Comparison of ENCODE assay signal across 9 cellular contexts in the genomic region with DNA sequence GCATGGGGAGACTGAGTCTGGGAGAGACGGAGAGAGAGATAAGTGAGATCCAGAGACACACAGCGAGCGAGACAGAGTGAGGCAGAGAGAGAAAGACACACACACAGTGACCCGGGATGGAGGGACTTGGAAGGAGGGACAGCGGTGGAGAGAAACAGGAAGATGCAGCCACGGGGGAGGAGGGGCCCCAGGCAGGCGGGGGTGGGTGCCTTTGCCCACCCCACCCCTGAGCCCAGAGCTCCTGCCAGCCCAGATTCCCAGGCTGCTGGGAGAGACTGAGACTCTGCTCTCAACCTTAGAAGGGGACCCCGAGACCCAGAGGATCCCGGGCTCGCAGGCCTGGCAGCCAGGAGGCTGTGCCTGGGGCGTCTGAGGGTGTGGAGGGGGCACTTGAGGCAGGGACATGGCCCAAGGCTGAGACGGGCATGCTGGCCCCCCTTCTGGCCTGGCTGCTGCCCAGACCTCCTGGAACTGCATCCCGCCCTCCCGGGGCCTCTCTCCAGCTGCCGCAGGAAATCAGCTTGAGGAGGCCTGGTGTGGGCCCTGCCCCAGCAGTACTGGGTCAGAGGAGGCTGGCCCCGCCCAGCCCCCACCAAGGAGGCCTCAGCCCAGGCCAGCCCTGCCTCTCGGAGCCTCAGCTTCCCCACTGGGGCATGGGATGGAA. TPM values are rescaled to one million over a fixed set of nuclear protein-coding genes. Genes with fewer than 3 reads are reported as not detected.
DNase-seq lines count a peak whose midpoint lies in the region; FAIRE-seq and TF ChIP-seq lines count a peak whose summit lies in the region.
"Had no signal": no experiment of that assay in that cellular context is flagged by ENCODE, and none has a peak within 500 bp of the region (broad histone marks: within the 10 kb centered on the region; RNA-seq: fewer than 3 reads in every experiment).

No MANE protein-coding gene starts in this region.

- H3K4me3 ChIP-seq in astrocyte of the spinal cord (ENCODE audit: low read depth, low read length) (no peak overlapping the region), skeletal muscle satellite cell (ENCODE audit: low read length) (peak overlapping the region; percentile 68)

- DNase-seq in H4 (ENCODE audit: low spot score) (peak; percentile 79), astrocyte of the spinal cord (ENCODE audit: low read depth, low spot score) (peak; percentile 79), islet precursor cell (peak; percentile 79), RPMI8226 (no peak), D721Med (ENCODE audit: insufficient read length, low spot score) (no peak), NCI-H2227 (lab: John Stamatoyannopoulos, UW; ENCODE audit: unreplicated experiment) (no peak)
- no peak for DNase-seq in activated naive CD4-positive, alpha-beta T cell treated with Interleukin-2 at 50 U/mL for 16 hours

- H3K4me1 ChIP-seq in skeletal muscle satellite cell (ENCODE audit: control insufficient read depth, insufficient read depth, low read length) = peaks cover 71% of the 10 kb centered on the region

- H3K36me3 ChIP-seq in skeletal muscle satellite cell (ENCODE audit: insufficient read depth, low read length) = peaks cover 60% of the 10 kb centered on the region

- H3K9ac ChIP-seq in skeletal muscle satellite cell (ENCODE audit: low read depth, low read length) = peak overlapping the region; percentile 70

- H3K27me3 ChIP-seq in skeletal muscle satellite cell (ENCODE audit: control insufficient read depth, insufficient read depth, low read length) = no peaks in the 10 kb centered on the region

- H3K4me2 ChIP-seq in skeletal muscle satellite cell (ENCODE audit: low read length) = peak overlapping the region; percentile 64

- TF ChIP-seq CTCF in astrocyte of the spinal cord (IDR thresholded peaks at IDR 0.05; ENCODE audit: low read depth, low read length) = no peak
- TF ChIP-seq CTCF in D721Med (IDR thresholded peaks at IDR 0.05; ENCODE audit: insufficient read depth, missing control alignments) = no peak

- H3K9me3 ChIP-seq in skeletal muscle satellite cell (replicated peaks; ENCODE audit: low read length) = no peaks in the 10 kb centered on the region

- in situ Hi-C loops in astrocyte of the spinal cord (cut with HindIII; ENCODE audit: low sequenced_read_pairs) = no loop called here

- FAIRE-seq in D721Med (lab: Jason Lieb, UNC) = no peak
- FAIRE-seq: endometrium had no signal

RNA-seq across cellular contexts. Expression of gene H1-8, which starts 18.1 kb away (rescaled TPM):
- total RNA-seq in H4 (2014; rRNA removed; shearing (Covaris generic)) = not detected in 2 replicates
- total RNA-seq in skeletal muscle satellite cell (2012; rRNA removed) = not detected in 2 replicates

RNA-seq across cellular contexts. Expression of gene RHO, which starts 32.6 kb away (rescaled TPM):
- total RNA-seq in H4 (2014; rRNA removed; shearing (Covaris generic)) = not detected in 2 replicates
- total RNA-seq in skeletal muscle satellite cell (2012; rRNA removed) = not detected in 2 replicates

RNA-seq across cellular contexts. Expression of gene PLXND1, which starts 45.4 kb away (rescaled TPM):
- total RNA-seq in H4 (2014; rRNA removed; shearing (Covaris generic)) = 40.4 and 65.3 TPM in 2 replicates
- 41.7 and 52.2 TPM in 2 replicates for total RNA-seq in skeletal muscle satellite cell (2012; rRNA removed)

Comparison
In these comparisons a context has a peak if more than half of its experiments do, and no peak if none do; other contexts are left out.
1. DNase-seq: peak in H4 (single experiment), astrocyte of the spinal cord (single experiment) and islet precursor cell (single experiment); none in RPMI8226 (single experiment), D721Med (single experiment), NCI-H2227 (single experiment) and activated naive CD4-positive, alpha-beta T cell treated with Interleukin-2 at 50 U/mL for 16 hours (single experiment).